ENCODE assay signal across 1 cellular context in the genomic region with DNA sequence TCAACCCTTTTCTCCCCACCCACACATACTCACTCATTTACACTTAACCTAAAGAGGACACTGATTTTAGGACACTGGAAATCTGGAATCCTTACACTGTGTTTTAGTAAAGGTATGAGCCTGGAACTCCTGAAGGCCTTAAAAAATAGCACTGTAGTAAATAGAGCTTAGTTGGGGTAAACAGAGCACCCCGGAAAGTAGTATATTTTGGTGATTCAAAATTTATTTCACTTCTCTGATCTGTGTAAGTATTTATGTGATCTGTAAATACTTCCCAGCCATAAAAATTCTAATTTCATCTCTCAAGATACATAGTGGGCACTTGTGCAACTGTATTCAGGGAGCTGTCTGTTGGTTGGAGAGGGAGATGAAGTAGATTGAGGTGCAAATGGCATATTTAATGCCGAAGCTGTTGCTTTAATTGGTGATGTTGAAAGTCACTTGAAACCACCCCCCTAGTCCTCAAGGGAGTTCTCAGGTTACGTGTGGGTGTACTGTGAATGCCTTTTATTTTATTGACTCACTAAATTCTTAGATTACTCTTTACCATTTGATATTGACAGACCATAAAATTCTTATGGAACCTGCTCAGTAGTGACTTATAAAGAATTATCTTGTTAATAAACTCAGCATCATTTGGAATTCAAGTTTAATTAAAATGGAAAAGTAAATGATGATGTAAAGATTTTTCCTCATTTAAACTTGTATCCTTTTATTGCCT.
A peak's percentile ranks its signal among the peaks of the same experiment; 100 is the strongest.
TF ChIP-seq lines count a peak whose summit lies in the region.

No MANE protein-coding gene starts in this region.

TF ChIP-seq in HEK293, 187 proteins besides CTCF, POLR2A, EP300 and RAD21 (continued from another document and continues in another):
- no peak for TF ChIP-seq ZNF488 (tag by site-specific recombination; IDR thresholded peaks at IDR 0.05)
- peak; percentile 81 for TF ChIP-seq ZSCAN16 (tag by site-specific recombination; IDR thresholded peaks at IDR 0.05)
- no peak for TF ChIP-seq ZNF16 (tag by site-specific recombination; IDR thresholded peaks at IDR 0.05; ENCODE audit: low read depth)
- TF ChIP-seq ELK4 (IDR thresholded peaks at IDR 0.05; ENCODE audit: borderline replicate concordance, low read depth, low read length) = no peak
- no peak for TF ChIP-seq ZNF560 (tag by site-specific recombination; IDR thresholded peaks at IDR 0.05; ENCODE audit: borderline replicate concordance)
- no peak for TF ChIP-seq ZNF266 (tag by site-specific recombination; IDR thresholded peaks at IDR 0.05; ENCODE audit: low read depth)
- peak; percentile 89 for TF ChIP-seq HIC1 (tag by site-specific recombination; IDR thresholded peaks at IDR 0.05)
- TF ChIP-seq SALL2 (tag by site-specific recombination; IDR thresholded peaks at IDR 0.05; ENCODE audit: borderline replicate concordance) = no peak
- TF ChIP-seq ZNF623 (tag by site-specific recombination; IDR thresholded peaks at IDR 0.05) = no peak
- TF ChIP-seq ZNF391 (tag by site-specific recombination; IDR thresholded peaks at IDR 0.05; ENCODE audit: borderline replicate concordance, low read depth) = peak; percentile 94
- no peak for TF ChIP-seq ZNF335 (tag by site-specific recombination; conservative IDR thresholded peaks at IDR 0.05)
- peak; percentile 50; the same call in 1 of the 2 replicates for TF ChIP-seq ZFP69B (tag by site-specific recombination; IDR thresholded peaks at IDR 0.05)
- no peak for TF ChIP-seq HOXC10 (CRISPR knock-in tag; IDR thresholded peaks at IDR 0.05)
- TF ChIP-seq ZNF677 (tag by site-specific recombination; IDR thresholded peaks at IDR 0.05) = no peak
- no peak for TF ChIP-seq ZNF133 (tag by site-specific recombination; IDR thresholded peaks at IDR 0.05)
- TF ChIP-seq ZXDB (tag by site-specific recombination; IDR thresholded peaks at IDR 0.05) = peak; percentile 87
- peak; percentile 60; the same call in 1 of the 2 replicates for TF ChIP-seq ZBTB8A (tag by site-specific recombination; IDR thresholded peaks at IDR 0.05)
- TF ChIP-seq, protein P1, sequence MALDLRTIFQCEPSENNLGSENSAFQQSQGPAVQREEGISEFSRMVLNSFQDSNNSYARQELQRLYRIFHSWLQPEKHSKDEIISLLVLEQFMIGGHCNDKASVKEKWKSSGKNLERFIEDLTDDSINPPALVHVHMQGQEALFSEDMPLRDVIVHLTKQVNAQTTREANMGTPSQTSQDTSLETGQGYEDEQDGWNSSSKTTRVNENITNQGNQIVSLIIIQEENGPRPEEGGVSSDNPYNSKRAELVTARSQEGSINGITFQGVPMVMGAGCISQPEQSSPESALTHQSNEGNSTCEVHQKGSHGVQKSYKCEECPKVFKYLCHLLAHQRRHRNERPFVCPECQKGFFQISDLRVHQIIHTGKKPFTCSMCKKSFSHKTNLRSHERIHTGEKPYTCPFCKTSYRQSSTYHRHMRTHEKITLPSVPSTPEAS (tag by site-specific recombination; IDR thresholded peaks at IDR 0.05) = no peak
- TF ChIP-seq ZNF423 (tag by site-specific recombination; IDR thresholded peaks at IDR 0.05) = peak; percentile 73; the same call in 1 of the 2 replicates
- TF ChIP-seq, protein P2, sequence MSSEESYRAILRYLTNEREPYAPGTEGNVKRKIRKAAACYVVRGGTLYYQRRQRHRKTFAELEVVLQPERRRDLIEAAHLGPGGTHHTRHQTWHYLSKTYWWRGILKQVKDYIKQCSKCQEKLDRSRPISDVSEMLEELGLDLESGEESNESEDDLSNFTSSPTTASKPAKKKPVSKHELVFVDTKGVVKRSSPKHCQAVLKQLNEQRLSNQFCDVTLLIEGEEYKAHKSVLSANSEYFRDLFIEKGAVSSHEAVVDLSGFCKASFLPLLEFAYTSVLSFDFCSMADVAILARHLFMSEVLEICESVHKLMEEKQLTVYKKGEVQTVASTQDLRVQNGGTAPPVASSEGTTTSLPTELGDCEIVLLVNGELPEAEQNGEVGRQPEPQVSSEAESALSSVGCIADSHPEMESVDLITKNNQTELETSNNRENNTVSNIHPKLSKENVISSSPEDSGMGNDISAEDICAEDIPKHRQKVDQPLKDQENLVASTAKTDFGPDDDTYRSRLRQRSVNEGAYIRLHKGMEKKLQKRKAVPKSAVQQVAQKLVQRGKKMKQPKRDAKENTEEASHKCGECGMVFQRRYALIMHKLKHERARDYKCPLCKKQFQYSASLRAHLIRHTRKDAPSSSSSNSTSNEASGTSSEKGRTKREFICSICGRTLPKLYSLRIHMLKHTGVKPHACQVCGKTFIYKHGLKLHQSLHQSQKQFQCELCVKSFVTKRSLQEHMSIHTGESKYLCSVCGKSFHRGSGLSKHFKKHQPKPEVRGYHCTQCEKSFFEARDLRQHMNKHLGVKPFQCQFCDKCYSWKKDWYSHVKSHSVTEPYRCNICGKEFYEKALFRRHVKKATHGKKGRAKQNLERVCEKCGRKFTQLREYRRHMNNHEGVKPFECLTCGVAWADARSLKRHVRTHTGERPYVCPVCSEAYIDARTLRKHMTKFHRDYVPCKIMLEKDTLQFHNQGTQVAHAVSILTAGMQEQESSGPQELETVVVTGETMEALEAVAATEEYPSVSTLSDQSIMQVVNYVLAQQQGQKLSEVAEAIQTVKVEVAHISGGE (tag by site-specific recombination; conservative IDR thresholded peaks at IDR 0.05; ENCODE audit: low read depth) = no peak
- 0 out of 2 replicates have a peak, but pooled peaks have one; percentile 59 for TF ChIP-seq KLF17 (tag by site-specific recombination; IDR thresholded peaks at IDR 0.05)
- 0 out of 2 replicates have a peak, but pooled peaks have one; percentile 2 for TF ChIP-seq ZNF654 (tag by site-specific recombination; IDR thresholded peaks at IDR 0.05; ENCODE audit: low read depth)
- TF ChIP-seq ZNF48 (tag by site-specific recombination; IDR thresholded peaks at IDR 0.05) = no peak
- TF ChIP-seq ZNF311 (tag by site-specific recombination; IDR thresholded peaks at IDR 0.05; ENCODE audit: borderline replicate concordance) = no peak
- no peak; the same call in 1 of the 2 replicates for TF ChIP-seq YY1 (tag by site-specific recombination; IDR thresholded peaks at IDR 0.05)
- no peak for TF ChIP-seq ZIC2 (tag by site-specific recombination; IDR thresholded peaks at IDR 0.05)
- TF ChIP-seq IKZF3 (tag by site-specific recombination; IDR thresholded peaks at IDR 0.05) = peak; percentile 94
- no peak for TF ChIP-seq ZNF529 (tag by site-specific recombination; IDR thresholded peaks at IDR 0.05; ENCODE audit: insufficient replicate concordance)
- TF ChIP-seq ZNF274 (IDR thresholded peaks at IDR 0.05; ENCODE audit: low read length) = no peak
- no peak for TF ChIP-seq ZNF274 (tag by site-specific recombination; IDR thresholded peaks at IDR 0.05; ENCODE audit: borderline replicate concordance)
- TF ChIP-seq ZNF19 (tag by site-specific recombination; IDR thresholded peaks at IDR 0.05; ENCODE audit: low read depth) = no peak
- peak; percentile 88 for TF ChIP-seq ZNF24 (tag by site-specific recombination; IDR thresholded peaks at IDR 0.05)
- peak; percentile 51; the same call in 1 of the 2 replicates for TF ChIP-seq ZBTB20 (tag by site-specific recombination; IDR thresholded peaks at IDR 0.05)
- TF ChIP-seq ZNF658 (tag by site-specific recombination; IDR thresholded peaks at IDR 0.05) = no peak
- TF ChIP-seq BCL11A (tag by site-specific recombination; IDR thresholded peaks at IDR 0.05; ENCODE audit: low read depth) = peak; percentile 95
- TF ChIP-seq ZNF426 (tag by site-specific recombination; IDR thresholded peaks at IDR 0.05) = no peak
- TF ChIP-seq TCF7L2 (IDR thresholded peaks at IDR 0.05; ENCODE audit: borderline replicate concordance, low read depth, low read length) = peak; percentile 42; the same call in 1 of the 2 replicates
- no peak for TF ChIP-seq SP2 (tag by site-specific recombination; IDR thresholded peaks at IDR 0.05)
- peak; percentile 42; the same call in 1 of the 2 replicates for TF ChIP-seq ZNF692 (tag by site-specific recombination; IDR thresholded peaks at IDR 0.05)
- TF ChIP-seq PATZ1 (tag by site-specific recombination; IDR thresholded peaks at IDR 0.05) = peak; percentile 92
- no peak for TF ChIP-seq ZNF514 (tag by site-specific recombination; IDR thresholded peaks at IDR 0.05)
- no peak for TF ChIP-seq ZNF354C (tag by site-specific recombination; IDR thresholded peaks at IDR 0.05; ENCODE audit: borderline replicate concordance, low read depth)
- TF ChIP-seq ZFP3 (tag by site-specific recombination; IDR thresholded peaks at IDR 0.05; ENCODE audit: low read depth) = no peak
- peak; percentile 89 for TF ChIP-seq KLF10 (tag by site-specific recombination; IDR thresholded peaks at IDR 0.05)
- TF ChIP-seq ZNF404 (tag by site-specific recombination; IDR thresholded peaks at IDR 0.05) = no peak
- TF ChIP-seq GLI2 (tag by site-specific recombination; IDR thresholded peaks at IDR 0.05; ENCODE audit: borderline replicate concordance, low read depth) = peak; percentile 83; the same call in 1 of the 2 replicates
- no peak for TF ChIP-seq ZNF211 (tag by site-specific recombination; IDR thresholded peaks at IDR 0.05; ENCODE audit: low read depth)
- no peak for TF ChIP-seq ZNF146 (tag by site-specific recombination; IDR thresholded peaks at IDR 0.05)
- no peak for TF ChIP-seq YY2 (tag by site-specific recombination; IDR thresholded peaks at IDR 0.05)
- no peak for TF ChIP-seq ZNF155 (tag by site-specific recombination; IDR thresholded peaks at IDR 0.05)
- TF ChIP-seq ZNF544 (tag by site-specific recombination; IDR thresholded peaks at IDR 0.05) = no peak
- peak; percentile 72 for TF ChIP-seq ZBTB17 (tag by site-specific recombination; IDR thresholded peaks at IDR 0.05)
- TF ChIP-seq ZFP41 (tag by site-specific recombination; IDR thresholded peaks at IDR 0.05; ENCODE audit: borderline replicate concordance) = no peak
- peak; percentile 26; the same call in 1 of the 2 replicates for TF ChIP-seq SP3 (tag by site-specific recombination; IDR thresholded peaks at IDR 0.05)
- no peak for TF ChIP-seq ZNF112 (tag by site-specific recombination; IDR thresholded peaks at IDR 0.05)
- no peak for TF ChIP-seq GLI4 (tag by site-specific recombination; IDR thresholded peaks at IDR 0.05)
- peak; percentile 85; the same call in 1 of the 2 replicates for TF ChIP-seq HOXD13 (CRISPR knock-in tag; IDR thresholded peaks at IDR 0.05; ENCODE audit: borderline replicate concordance)
